ENCODE assay signal across 24 cellular contexts in the genomic region with DNA sequence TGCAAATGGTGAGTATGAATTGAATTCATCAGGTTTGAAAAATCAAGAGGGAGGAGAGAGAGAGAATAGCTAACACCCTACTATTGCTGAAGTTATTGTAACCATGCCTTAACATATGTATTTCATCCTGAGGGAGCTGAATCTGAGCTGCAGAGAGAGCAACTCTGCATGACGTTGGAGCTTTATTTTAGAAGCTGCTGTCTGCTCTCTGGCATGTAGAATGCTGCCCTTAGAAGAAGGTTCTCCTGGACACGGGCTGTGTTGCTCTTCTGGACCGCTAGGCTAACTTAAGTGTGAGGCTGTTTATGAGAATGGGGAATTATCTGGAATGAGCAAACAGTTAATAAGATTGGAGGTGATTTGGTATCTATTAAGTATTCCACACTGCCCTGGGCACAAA.
"Had no signal": no experiment of that assay in that cellular context is flagged by ENCODE, and none has a peak within 500 bp of the region (broad histone marks: within the 10 kb centered on the region; RNA-seq: fewer than 3 reads in every experiment).

No MANE protein-coding gene starts in this region.

- H3K27ac ChIP-seq: dorsolateral prefrontal cortex, epithelial cell of prostate, hepatocyte, left lung, lower lobe of right lung, ovary, sigmoid colon, skin epidermis, spleen, testis, tibial artery had no signal

- H3K4me3 ChIP-seq: dorsolateral prefrontal cortex, hepatocyte, left lung, lower lobe of right lung, ovary, sigmoid colon, skin epidermis, spleen, testis, tibial artery had no signal

- H3K9me3 ChIP-seq: left lung, lower lobe of right lung, ovary, sigmoid colon, testis, tibial artery had no signal

- H3K27me3 ChIP-seq: dorsolateral prefrontal cortex, left lung, ovary, sigmoid colon, spleen, testis, tibial artery had no signal

- H3K4me1 ChIP-seq: left lung, lower lobe of right lung, spleen, testis, tibial artery had no signal

- ATAC-seq: esophagus mucosa; left lung; lower lobe of right lung; natural killer cell; stimulated activated memory B cell treated with anti-CD40 and anti-IgM and Interleukin-4, amounts not matched to agents 10 μg/mL and 1 μg/mL and 100 μg/mL, for 72 hours; stimulated activated naive CD8-positive, alpha-beta T cell treated with anti-CD3 and anti-CD28 coated beads, Interleukin-15, Interleukin-2, amounts not matched to agents 100 U/mL and 50 U/mL, for 24 hours had no signal

- DNase-seq: central memory CD4-positive, alpha-beta T cell; dorsolateral prefrontal cortex; effector CD4-positive, alpha-beta T cell; foreskin melanocyte; left cardiac atrium; left lung; lower lobe of right lung; natural killer cell; occipital lobe; ovary; posterior cingulate gyrus; retina; sigmoid colon; spleen; stimulated activated CD4-positive, alpha-beta T cell treated with anti-CD3 and anti-CD28 coated beads, Interleukin-4, amount 100 ng/mL, for 4 hours; stimulated activated naive CD8-positive, alpha-beta T cell treated with anti-CD3 and anti-CD28 coated beads, Interleukin-15, Interleukin-2, amounts not matched to agents 100 U/mL and 50 U/mL, for 24 hours; substantia nigra; testis; tibial artery had no signal

- H3K36me3 ChIP-seq: left lung, lower lobe of right lung, ovary, sigmoid colon, spleen, tibial artery had no signal
